ENCODE assay signal across 10 cellular contexts in genomic region chr16:29680180-29680598, GRCh38. TPM values are rescaled to one million over a fixed set of nuclear protein-coding genes. Genes with fewer than 3 reads are reported as not detected.
DNase-seq lines count a peak whose midpoint lies in the region; ATAC-seq, FAIRE-seq and TF ChIP-seq lines count a peak whose summit lies in the region.
"Had no signal": no experiment of that assay in that cellular context is flagged by ENCODE, and none has a peak within 500 bp of the region (broad histone marks: within the 10 kb centered on the region; RNA-seq: fewer than 3 reads in every experiment).

No MANE protein-coding gene starts in this region.

- RAD21 ChIA-PET in GM12878 (lab: Charles Lee; ENCODE audit: unreplicated experiment) = interaction anchor here (0.9 to 5.7 kb wide), 7 partner anchors 11 to 352 kb away, joined by 3 to 66 read pairs (median 4); partner anchors contain the start of gene SPN

- DNase-seq in A673 (ENCODE audit: low spot score) (no peak), HAP-1 (ENCODE audit: low spot score in 2 of 2) (no peak), GM12878 (ENCODE audit: low read depth, low spot score) (no peak), MG63 (no peak), H54 (ENCODE audit: insufficient read length, low spot score) (no peak)
- no peak for DNase-seq in stimulated activated CD8-positive, alpha-beta memory T cell treated with anti-CD3 and anti-CD28 coated beads, Interleukin-4, amount 100 ng/mL, for 48 hours

- no peak for TF ChIP-seq RAD21 in GM12878 (IDR thresholded peaks at IDR 0.05; ENCODE audit: insufficient read depth, low read depth, low read length)
- TF ChIP-seq RAD21 in liver (IDR thresholded peaks at IDR 0.05) = no peak

- ATAC-seq in GM12878 (peak; percentile 5; the same call in 1 of the 3 replicates), HG02798 (IDR thresholded peaks at IDR 0.05; ENCODE audit: poor library complexity, unreplicated experiment) (no peak)

- CTCF ChIA-PET in A673 (lab: Charles Lee) = interaction anchor here (0.5 to 1.8 kb wide), 2 partner anchors 11 to 30 kb away, joined by 5 to 8 read pairs; no protein-coding TSS in a partner anchor
- CTCF ChIA-PET in GM12878 (lab: Yijun Ruan, JAX) = interaction anchor here (0.7 to 2.9 kb wide), 8 partner anchors 8 to 39 kb away, joined by 3 to 17 read pairs (median 6); partner anchors contain the start of gene SPN

- H3K4me1 ChIP-seq in A673 (ENCODE audit: insufficient read depth, low read length, poor library complexity, severe bottlenecking) (peaks cover 17% of the 10 kb centered on the region), HAP-1 (peaks cover 23% of the 10 kb centered on the region), GM12878 (ENCODE audit: control insufficient read depth, insufficient read depth, low read length) (peaks cover 8% of the 10 kb centered on the region; the same call in 1 of the 2 replicates), liver (ENCODE audit: control insufficient read depth in 4 of 4, insufficient read depth in 4 of 4, low read length in 3 of 4) (peaks cover 3 to 16% (median 8%) of the 10 kb centered on the region in 4 donors)

- TF ChIP-seq POLR2A in GM12878 (IDR thresholded peaks at IDR 0.05; ENCODE audit: low read depth, low read length) (no peak), H54 (IDR thresholded peaks at IDR 0.05; ENCODE audit: low read depth, low read length) (no peak)

- H3K27ac ChIP-seq in A673 (ENCODE audit: low read depth, low read length, poor library complexity, severe bottlenecking) = no peak overlapping the region
- peak overlapping the region; percentile 78 for H3K27ac ChIP-seq in GM12878 (ENCODE audit: control insufficient read depth, insufficient read depth)
- peak overlapping the region; percentile 66 to 93 for H3K27ac ChIP-seq in liver (ENCODE audit: low read depth in 1 of 2, low read length in 2 of 2)

- in situ Hi-C loops in HAP-1 (cut with MboI; ENCODE audit: low sequenced_read_pairs) (no loop called here), GM12878 (cut with MboI) (no loop called here)

- intact Hi-C loops in A673 (cut with micrococcal nuclease; ENCODE audit: unreplicated experiment) (no loop called here), GM12878 (cut with micrococcal nuclease; ENCODE audit: unreplicated experiment) (no loop called here)

- H3K36me3 ChIP-seq in A673 (ENCODE audit: insufficient read depth, low read length, poor library complexity, severe bottlenecking) = no peaks in the 10 kb centered on the region
- no peaks in the 10 kb centered on the region for H3K36me3 ChIP-seq in HAP-1 (replicated peaks)
- H3K36me3 ChIP-seq in GM12878 (ENCODE audit: control insufficient read depth in 2 of 2, insufficient read depth in 2 of 2, low read length in 1 of 2) = peaks cover 0 to 2% of the 10 kb centered on the region in 2 experiments; a peak in 3 of 4 replicates
- peaks cover 0 to 4% (median 0%) of the 10 kb centered on the region in 4 donors for H3K36me3 ChIP-seq in liver (ENCODE audit: control insufficient read depth in 4 of 4, insufficient read depth in 3 of 4, low read depth in 1 of 4, low read length in 3 of 4)
- H3K36me3 ChIP-seq in MG63 = no peaks in the 10 kb centered on the region
- H3K36me3 ChIP-seq: pancreas had no signal

- FAIRE-seq in GM12878 (lab: Jason Lieb, UNC) = no peak
- FAIRE-seq in H54 (lab: Jason Lieb, UNC) = no peak
- FAIRE-seq: pancreas had no signal

- H3K27me3 ChIP-seq in A673 (replicated peaks; ENCODE audit: insufficient read depth, low read depth, low read length, poor library complexity) (no peaks in the 10 kb centered on the region), HAP-1 (ENCODE audit: low read depth) (no peaks in the 10 kb centered on the region), GM12878 (replicated peaks in 1 of 2; ENCODE audit: control insufficient read depth in 2 of 2, insufficient read depth in 2 of 2, low read length in 1 of 2) (no peaks in the 10 kb centered on the region), liver (ENCODE audit: control insufficient read depth in 4 of 4, insufficient read depth in 4 of 4, low read length in 3 of 4) (no peaks in the 10 kb centered on the region), MG63 (no peaks in the 10 kb centered on the region)
- H3K27me3 ChIP-seq: pancreas had no signal

- TF ChIP-seq CTCF in A673 (conservative IDR thresholded peaks at IDR 0.05; ENCODE audit: low read depth, low read length) = no peak
- TF ChIP-seq CTCF in GM12878 (IDR thresholded peaks at IDR 0.05 in 2 of 3, conservative IDR thresholded peaks at IDR 0.05 in 1 of 3; ENCODE audit: control insufficient read depth in 2 of 3, extremely low read depth in 1 of 3, insufficient read depth in 1 of 3, low read depth in 3 of 3, low read length in 3 of 3) = no peak
- no peak for TF ChIP-seq CTCF in liver (IDR thresholded peaks at IDR 0.05; ENCODE audit: low read depth, low read length, missing input control)

- TF ChIP-seq EP300 in GM12878 (IDR thresholded peaks at IDR 0.05; ENCODE audit: borderline replicate concordance in 1 of 2, control insufficient read depth in 1 of 2, low read depth in 2 of 2, low read length in 2 of 2) = no peak

- peak overlapping the region; percentile 42 for H2AFZ ChIP-seq in GM12878 (ENCODE audit: control insufficient read depth, low read depth, low read length)

- H3K79me2 ChIP-seq in GM12878 (ENCODE audit: control insufficient read depth, insufficient read depth, low read length) = peaks cover 14% of the 10 kb centered on the region

- no peaks in the 10 kb centered on the region for H4K20me1 ChIP-seq in GM12878 (ENCODE audit: control insufficient read depth, insufficient read depth)

- H3K4me3 ChIP-seq in A673 (ENCODE audit: low read depth, low read length, poor library complexity, severe bottlenecking) (peak overlapping the region; percentile 40), HAP-1 (peak overlapping the region; percentile 41), GM12878 (peak overlapping the region; percentile 84), liver (ENCODE audit: low read depth in 1 of 3, low read length in 3 of 3) (peak overlapping the region in 2 of 3 donors; percentile 29 to 57), MG63 (no peak overlapping the region)

- WGBS in GM12878 (ENCODE audit: insufficient coverage, insufficient replicate concordance, low lambda C conversion rate, missing lambda C conversion rate) = 48% methylated on average over 10 of the region's 10 CpGs
- 47% methylated on average over 10 of the region's 10 CpGs for WGBS in liver

- H3K9me3 ChIP-seq in A673 (ENCODE audit: low read depth, low read length, poor library complexity, severe bottlenecking) = no peaks in the 10 kb centered on the region
- H3K9me3 ChIP-seq in HAP-1 = no peaks in the 10 kb centered on the region
- H3K9me3 ChIP-seq in GM12878 (replicated peaks; ENCODE audit: control insufficient read depth, insufficient read depth, low read length) = no peaks in the 10 kb centered on the region
- no peaks in the 10 kb centered on the region for H3K9me3 ChIP-seq in liver (ENCODE audit: control insufficient read depth in 4 of 4, low read length in 3 of 4)
- H3K9me3 ChIP-seq in MG63 = no peaks in the 10 kb centered on the region
- H3K9me3 ChIP-seq: pancreas had no signal

- H3K4me2 ChIP-seq in GM12878 (ENCODE audit: control insufficient read depth, insufficient read depth) = peak overlapping the region; percentile 95

- H3K9ac ChIP-seq in GM12878 (ENCODE audit: control insufficient read depth, insufficient read depth, low read length) (peak overlapping the region; percentile 59), liver (ENCODE audit: low read depth in 1 of 2, low read length in 2 of 2) (no peak overlapping the region)

- SMC1A ChIA-PET in GM12878 (lab: Charles Lee; ENCODE audit: uncharacterized antibody, unreplicated experiment) = interaction anchor here (0.7 to 6.9 kb wide), 11 partner anchors 8 to 138 kb away, joined by 3 to 69 read pairs (median 4); partner anchors contain the start of gene SPN

- POLR2A ChIA-PET in A673 (lab: Charles Lee; ENCODE audit: low non-redundant PET) = interaction anchor here (0.7 kb wide), 1 partner anchor 856 kb away, joined by 17 read pairs; no protein-coding TSS in a partner anchor
- POLR2A ChIA-PET in GM12878 (lab: Charles Lee) = interaction anchor here (0.6 to 3.4 kb wide), 10 partner anchors 11 to 289 kb away, joined by 3 to 28 read pairs (median 5); partner anchors contain the start of gene SPN

- BruUV-seq in A673 (replicated peaks; lab: Mats Ljungman, UMichigan) (TSS peak; percentile 60), GM12878 (replicated peaks; lab: Mats Ljungman, UMichigan) (TSS peak; percentile 80)

RNA-seq across cellular contexts. Expression of gene QPRT, which starts 1.2 kb away (rescaled TPM):
- 31.1 and 48.3 TPM in 2 replicates for total RNA-seq in A673 (2021)
- total RNA-seq in GM12878 (2013; cell fraction: nucleolus; rRNA removed) = 28.0 and 32.4 TPM in 2 replicates
- 32.1 and 36.4 TPM in 2 replicates for total RNA-seq in GM12878 (2014; rRNA removed)
- 15.6 and 16.4 TPM in 2 replicates for total RNA-seq in GM12878 (2014; rRNA removed; fragmentation: Illumina TruSeq; extraction: Trizol)
- 34.8 and 35.7 TPM in 2 replicates for total RNA-seq in GM12878 (2021)
- polyA plus RNA-seq in GM12878 (2011; ENCODE audit: low read depth) = 14.8 TPM
- polyA plus RNA-seq in GM12878 (2011; rRNA removed) = 25.7 and 43.0 TPM in 2 replicates
- 57.2 and 75.7 TPM in 2 replicates for polyA plus RNA-seq in GM12878 (2011; cell fraction: cytosol; rRNA removed)
- polyA plus RNA-seq in GM12878 (2011; cell fraction: nucleus; rRNA removed) = 36.7 and 44.1 TPM in 2 replicates
- polyA plus RNA-seq in GM12878 (2012) = 52.2 and 54.7 TPM in 2 replicates
- polyA plus RNA-seq in GM12878 (2014; fragmentation: Illumina TruSeq; extraction: Trizol) = 19.2 and 19.9 TPM in 2 replicates
- 1 to 10 TPM; 2.7 to 6.9 TPM for polyA plus RNA-seq in GM12878 (2014; fragmentation: Nextera tagmentation; extraction: Ambion mirVana)
- polyA plus RNA-seq in GM12878 (2014; rRNA removed) = 30.1 and 31.3 TPM in 2 replicates
- polyA plus RNA-seq in GM12878 (2016; fragmentation: Nextera tagmentation; extraction: Ambion mirVana) = 10 to 100 TPM; 31.4 to 34.7 TPM
- polyA minus RNA-seq in GM12878 (2011; rRNA and poly(A)+ RNA removed) = 27.3 and 44.8 TPM in 2 replicates
- 20.3 and 25.0 TPM in 2 replicates for polyA minus RNA-seq in GM12878 (2011; cell fraction: cytosol; rRNA and poly(A)+ RNA removed)
- 5.8 and 9.1 TPM in 2 replicates for polyA minus RNA-seq in GM12878 (2011; cell fraction: nucleus; rRNA and poly(A)+ RNA removed)
- 10 to 100 TPM; 79.4 to 81.7 TPM for total RNA-seq in liver
- 100 to 1,000 TPM; 119 to 143 TPM for polyA plus RNA-seq in liver
- total RNA-seq in MG63 (2014; rRNA removed; shearing (Covaris generic); ENCODE audit: low replicate concordance) = 0.36 and 0.64 TPM in 2 replicates

RNA-seq across cellular contexts. Expression of gene SPN, which starts 17.1 kb away (rescaled TPM):
- total RNA-seq in A673 (2021) (not detected in 2 replicates), GM12878 (2014; rRNA removed) (74.4 and 80.7 TPM in 2 replicates), GM12878 (2014; rRNA removed; fragmentation: Illumina TruSeq; extraction: Trizol) (54.1 and 57.4 TPM in 2 replicates), GM12878 (2021) (173 and 182 TPM in 2 replicates), liver (10 to 100 TPM in 1 of 2 donors, under 1 TPM in 1; 0.92 to 31.2 TPM)
- total RNA-seq in GM12878 (2013; cell fraction: nucleolus; rRNA removed) = 270 and 289 TPM in 2 replicates
- polyA plus RNA-seq in GM12878 (2011; ENCODE audit: low read depth) = 29.2 TPM
- polyA plus RNA-seq in GM12878 (2011; rRNA removed) (45.4 and 134 TPM in 2 replicates), GM12878 (2014; fragmentation: Illumina TruSeq; extraction: Trizol) (144 and 150 TPM in 2 replicates), GM12878 (2014; fragmentation: Nextera tagmentation; extraction: Ambion mirVana) (10 to 100 TPM; 16.2 to 42.8 TPM), GM12878 (2014; rRNA removed) (74.6 and 80.2 TPM in 2 replicates), GM12878 (2016; fragmentation: Nextera tagmentation; extraction: Ambion mirVana) (100 to 1,000 TPM; 105 to 108 TPM), liver (under 1 TPM; 0.85 to 0.90 TPM)
- 78.1 and 109 TPM in 2 replicates for polyA plus RNA-seq in GM12878 (2011; cell fraction: cytosol; rRNA removed)
- polyA plus RNA-seq in GM12878 (2011; cell fraction: nucleus; rRNA removed) = 119 and 123 TPM in 2 replicates
- polyA plus RNA-seq in GM12878 (2012) = 89.0 and 97.1 TPM in 2 replicates
- 96.7 and 112 TPM in 2 replicates for polyA minus RNA-seq in GM12878 (2011; rRNA and poly(A)+ RNA removed)
- 47.4 and 49.8 TPM in 2 replicates for polyA minus RNA-seq in GM12878 (2011; cell fraction: cytosol; rRNA and poly(A)+ RNA removed)
- 26.7 and 39.3 TPM in 2 replicates for polyA minus RNA-seq in GM12878 (2011; cell fraction: nucleus; rRNA and poly(A)+ RNA removed)
- not detected in 2 replicates for total RNA-seq in MG63 (2014; rRNA removed; shearing (Covaris generic); ENCODE audit: low replicate concordance)
- total RNA-seq: fibroblast of lung had no signal

Comparison
In these comparisons a context has a peak if more than half of its experiments do, and no peak if none do; other contexts are left out.
1. RNA of gene QPRT, which starts 1.2 kb away (total RNA-seq): 79.4 to 81.7 TPM in liver, 15.6 to 36.4 TPM in GM12878 and 31.1 to 48.3 TPM in A673; 0.36 to 0.64 TPM in MG63; every median in the first group is over 10 times any median in the second.